ENCODE assay signal across 8 cellular contexts in genomic region chr4:2954358-2955185, GRCh38. TPM values are rescaled to one million over a fixed set of nuclear protein-coding genes. Genes with fewer than 3 reads are reported as not detected.
DNase-seq lines count a peak whose midpoint lies in the region; ATAC-seq and TF ChIP-seq lines count a peak whose summit lies in the region.

No MANE protein-coding gene starts in this region.

- in situ Hi-C loops in astrocyte of the spinal cord (cut with HindIII; ENCODE audit: low sequenced_read_pairs): no loop called here
- in situ Hi-C loops in transverse colon (cut with MboI; ENCODE audit: low pct_ligation_motif_present in 1 of 4, low pct_unique_long_range_greater_than_20kb in 1 of 4, low sequenced_read_pairs in 3 of 4): loop anchor here in 1 of 4 donors (10.0 kb wide), 1 partner anchor 190 kb away; no protein-coding TSS in a partner anchor

- H3K27ac ChIP-seq in 22Rv1 (no peak overlapping the region), transverse colon (no peak overlapping the region), ascending aorta (no peak overlapping the region)

- H3K27me3 ChIP-seq in transverse colon: no peaks in the 10 kb centered on the region
- no peaks in the 10 kb centered on the region for H3K27me3 ChIP-seq in ascending aorta

- no peak for TF ChIP-seq POLR2A in transverse colon (IDR thresholded peaks at IDR 0.05)

- H3K36me3 ChIP-seq in transverse colon (peaks cover 0 to 56% (median 30%) of the 10 kb centered on the region in 4 donors), ascending aorta (peaks cover 64 to 86% of the 10 kb centered on the region in 2 donors)

- WGBS in transverse colon (ENCODE audit: low coverage in 1 of 2), 2 donors: 68 to 100% methylated on average over 1 to 27 of the region's 33 CpGs

- H3K4me3 ChIP-seq in astrocyte of the spinal cord (ENCODE audit: low read depth, low read length): no peak overlapping the region
- H3K4me3 ChIP-seq in transverse colon: no peak overlapping the region
- H3K4me3 ChIP-seq in ascending aorta: no peak overlapping the region

- intact Hi-C loops in transverse colon (cut with DNase I; ENCODE audit: low total_unique reads): no loop called here
- intact Hi-C loops in ascending aorta (cut with DNase I): no loop called here

- peak; percentile 81 for ATAC-seq in GM18868 (IDR thresholded peaks at IDR 0.05; ENCODE audit: unreplicated experiment)

- TF ChIP-seq CTCF in 22Rv1 (IDR thresholded peaks at IDR 0.05) (peak; percentile 16; the same call in 1 of the 2 replicates), LNCAP (IDR thresholded peaks at IDR 0.05) (peak; percentile 26; the same call in 1 of the 2 replicates), astrocyte of the spinal cord (IDR thresholded peaks at IDR 0.05; ENCODE audit: low read depth, low read length) (peak; percentile 23), transverse colon (IDR thresholded peaks at IDR 0.05) (peak in 1 of 5 experiments; percentile 6), ascending aorta (IDR thresholded peaks at IDR 0.05) (no peak)

- H3K9me3 ChIP-seq in transverse colon (no peaks in the 10 kb centered on the region), ascending aorta (no peaks in the 10 kb centered on the region)

- H3K4me1 ChIP-seq in transverse colon: peaks cover 0 to 5% (median 0%) of the 10 kb centered on the region in 4 donors
- H3K4me1 ChIP-seq in ascending aorta: no peaks in the 10 kb centered on the region

- DNase-seq in astrocyte of the spinal cord (ENCODE audit: low read depth, low spot score) (no peak), transverse colon (no peak), ascending aorta (ENCODE audit: low spot score in 2 of 2) (no peak), NCI-H1092 (lab: John Stamatoyannopoulos, UW) (no peak)
- peak; percentile 75 for DNase-seq in stimulated activated CD4-positive, alpha-beta T cell treated with anti-CD3 and anti-CD28 coated beads, Interleukin-4, amount 100 ng/mL, for 1 hour

- TF ChIP-seq EP300 in transverse colon (IDR thresholded peaks at IDR 0.05; ENCODE audit: low read depth): no peak

RNA-seq across cellular contexts. Expression of gene NOP14, which starts 8.6 kb away (rescaled TPM):
- total RNA-seq in transverse colon (10 to 100 TPM in 2 of 4 donors, 1 to 10 TPM in 2; 8.6 to 43.0 (median 12.8) TPM), ascending aorta (12.3 TPM)

RNA-seq across cellular contexts. Expression of gene GRK4, which starts 8.8 kb away (rescaled TPM):
- total RNA-seq in transverse colon: 1 to 10 TPM; 2.5 to 7.9 (median 4.1) TPM
- 1.9 TPM for total RNA-seq in ascending aorta

Comparison
In these comparisons a context has a peak if more than half of its experiments do, and no peak if none do; other contexts are left out.
1. CTCF ChIP-seq: peak in 22Rv1 (single experiment), LNCAP (single experiment) and astrocyte of the spinal cord (single experiment); none in ascending aorta (0 of 3).